2 cellular contexts compared by ENCODE assay signal in the genomic region with DNA sequence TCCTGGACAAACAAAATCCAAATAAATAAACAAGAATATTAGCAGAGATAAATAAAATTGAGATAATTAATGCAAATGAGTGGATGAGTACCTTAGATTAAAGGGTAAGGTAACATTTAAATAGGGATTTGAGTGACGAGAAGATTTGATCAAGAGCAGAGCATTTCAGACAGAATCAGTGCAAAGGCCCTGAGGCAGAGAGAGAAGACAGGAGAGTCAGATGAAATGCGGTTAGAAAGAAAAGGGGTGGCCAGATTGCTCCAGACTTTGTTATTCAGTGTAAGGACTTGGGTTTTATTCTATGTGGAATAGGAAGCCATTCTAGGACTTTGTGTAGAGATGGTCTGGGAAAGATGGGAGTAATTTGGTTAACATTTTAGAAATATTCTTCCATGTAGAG.
TF ChIP-seq lines count a peak whose summit lies in the region.

No MANE protein-coding gene starts in this region.

TF ChIP-seq in HEK293, 187 proteins besides CTCF, POLR2A, EP300 and RAD21:
- TF ChIP-seq ZNF558 (tag by site-specific recombination; IDR thresholded peaks at IDR 0.05), result no peak
- TF ChIP-seq ZNF623 (tag by site-specific recombination; IDR thresholded peaks at IDR 0.05), result peak; percentile 87
- TF ChIP-seq ZBTB26 (tag by site-specific recombination; optimal IDR thresholded peaks at IDR 0.05), result no peak
TF ChIP-seq in HEK293: peak in this region for 1.

TF ChIP-seq in K562, 482 proteins besides CTCF, POLR2A, EP300 and RAD21:
- TF ChIP-seq, protein P1, sequence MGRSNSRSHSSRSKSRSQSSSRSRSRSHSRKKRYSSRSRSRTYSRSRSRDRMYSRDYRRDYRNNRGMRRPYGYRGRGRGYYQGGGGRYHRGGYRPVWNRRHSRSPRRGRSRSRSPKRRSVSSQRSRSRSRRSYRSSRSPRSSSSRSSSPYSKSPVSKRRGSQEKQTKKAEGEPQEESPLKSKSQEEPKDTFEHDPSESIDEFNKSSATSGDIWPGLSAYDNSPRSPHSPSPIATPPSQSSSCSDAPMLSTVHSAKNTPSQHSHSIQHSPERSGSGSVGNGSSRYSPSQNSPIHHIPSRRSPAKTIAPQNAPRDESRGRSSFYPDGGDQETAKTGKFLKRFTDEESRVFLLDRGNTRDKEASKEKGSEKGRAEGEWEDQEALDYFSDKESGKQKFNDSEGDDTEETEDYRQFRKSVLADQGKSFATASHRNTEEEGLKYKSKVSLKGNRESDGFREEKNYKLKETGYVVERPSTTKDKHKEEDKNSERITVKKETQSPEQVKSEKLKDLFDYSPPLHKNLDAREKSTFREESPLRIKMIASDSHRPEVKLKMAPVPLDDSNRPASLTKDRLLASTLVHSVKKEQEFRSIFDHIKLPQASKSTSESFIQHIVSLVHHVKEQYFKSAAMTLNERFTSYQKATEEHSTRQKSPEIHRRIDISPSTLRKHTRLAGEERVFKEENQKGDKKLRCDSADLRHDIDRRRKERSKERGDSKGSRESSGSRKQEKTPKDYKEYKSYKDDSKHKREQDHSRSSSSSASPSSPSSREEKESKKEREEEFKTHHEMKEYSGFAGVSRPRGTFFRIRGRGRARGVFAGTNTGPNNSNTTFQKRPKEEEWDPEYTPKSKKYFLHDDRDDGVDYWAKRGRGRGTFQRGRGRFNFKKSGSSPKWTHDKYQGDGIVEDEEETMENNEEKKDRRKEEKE (IDR thresholded peaks at IDR 0.05; ENCODE audit: borderline replicate concordance in 1 of 2, control insufficient read depth in 1 of 2, low read depth in 2 of 2, low read length in 1 of 2), result no peak
- TF ChIP-seq TFE3 (CRISPR knock-in tag; IDR thresholded peaks at IDR 0.05) (no peak), BCOR (IDR thresholded peaks at IDR 0.05) (peak; percentile 72; the same call in 1 of the 2 replicates), NR3C1 (CRISPR knock-in tag; IDR thresholded peaks at IDR 0.05) (no peak), RBM17 (IDR thresholded peaks at IDR 0.05; ENCODE audit: borderline replicate concordance, low read depth, low read length) (no peak), ZNF707 (CRISPR knock-in tag; conservative IDR thresholded peaks at IDR 0.05) (no peak), ILK (tag; IDR thresholded peaks at IDR 0.05; ENCODE audit: borderline replicate concordance, low read depth) (no peak), NCOR1 (IDR thresholded peaks at IDR 0.05) (no peak), RBM25 (IDR thresholded peaks at IDR 0.05; ENCODE audit: low read depth, low read length, severe bottlenecking) (peak; percentile 86)
- TF ChIP-seq, protein P2, sequence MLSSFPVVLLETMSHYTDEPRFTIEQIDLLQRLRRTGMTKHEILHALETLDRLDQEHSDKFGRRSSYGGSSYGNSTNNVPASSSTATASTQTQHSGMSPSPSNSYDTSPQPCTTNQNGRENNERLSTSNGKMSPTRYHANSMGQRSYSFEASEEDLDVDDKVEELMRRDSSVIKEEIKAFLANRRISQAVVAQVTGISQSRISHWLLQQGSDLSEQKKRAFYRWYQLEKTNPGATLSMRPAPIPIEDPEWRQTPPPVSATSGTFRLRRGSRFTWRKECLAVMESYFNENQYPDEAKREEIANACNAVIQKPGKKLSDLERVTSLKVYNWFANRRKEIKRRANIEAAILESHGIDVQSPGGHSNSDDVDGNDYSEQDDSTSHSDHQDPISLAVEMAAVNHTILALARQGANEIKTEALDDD (IDR thresholded peaks at IDR 0.05), result no peak
- TF ChIP-seq, protein P3, sequence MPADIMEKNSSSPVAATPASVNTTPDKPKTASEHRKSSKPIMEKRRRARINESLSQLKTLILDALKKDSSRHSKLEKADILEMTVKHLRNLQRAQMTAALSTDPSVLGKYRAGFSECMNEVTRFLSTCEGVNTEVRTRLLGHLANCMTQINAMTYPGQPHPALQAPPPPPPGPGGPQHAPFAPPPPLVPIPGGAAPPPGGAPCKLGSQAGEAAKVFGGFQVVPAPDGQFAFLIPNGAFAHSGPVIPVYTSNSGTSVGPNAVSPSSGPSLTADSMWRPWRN (IDR thresholded peaks at IDR 0.05; ENCODE audit: low read depth), result no peak
